In genomic region chr3:36678216-36679013, GRCh38 we compare ENCODE assay signal across 19 cellular contexts.
DNase-seq lines count a peak whose midpoint lies in the region; ATAC-seq and TF ChIP-seq lines count a peak whose summit lies in the region.
"Had no signal": no experiment of that assay in that cellular context is flagged by ENCODE, and none has a peak within 500 bp of the region (broad histone marks: within the 10 kb centered on the region; RNA-seq: fewer than 3 reads in every experiment).

No MANE protein-coding gene starts in this region.

- no peak for ATAC-seq in GM19023 (IDR thresholded peaks at IDR 0.05; ENCODE audit: unreplicated experiment)
- no peak for ATAC-seq in stimulated activated effector memory CD8-positive, alpha-beta T cell treated with anti-CD3 and anti-CD28 coated beads, Interleukin-12 subunit alpha, Interleukin-12 subunit beta, amount 100 ng/mL, for 72 hours
- ATAC-seq: right lobe of liver had no signal

- H3K4me3 ChIP-seq in mammary epithelial cell (replicated peaks in 1 of 3; ENCODE audit: insufficient read depth in 1 of 3, low read depth in 2 of 3, low read length in 3 of 3) (no peak overlapping the region), tibial nerve (no peak overlapping the region)
- H3K4me3 ChIP-seq: ascending aorta, right lobe of liver had no signal

- TF ChIP-seq CTCF in Calu3 (IDR thresholded peaks at IDR 0.05; ENCODE audit: unreplicated experiment) (no peak), mammary epithelial cell (conservative IDR thresholded peaks at IDR 0.05 in 1 of 2, IDR thresholded peaks at IDR 0.05 in 1 of 2; ENCODE audit: extremely low read depth in 1 of 2, insufficient read depth in 1 of 2, low read depth in 1 of 2, low read length in 2 of 2) (no peak), type B pancreatic cell (conservative IDR thresholded peaks at IDR 0.05) (no peak), tibial nerve (IDR thresholded peaks at IDR 0.05) (no peak)

- H3K4me1 Mint-ChIP-seq in Calu3 (ENCODE audit: low read depth, unreplicated experiment): peaks cover 43% of the 10 kb centered on the region
- no peaks in the 10 kb centered on the region for H3K4me1 Mint-ChIP-seq in type B pancreatic cell (ENCODE audit: unreplicated experiment)
- no peaks in the 10 kb centered on the region for H3K4me1 Mint-ChIP-seq in stimulated activated effector memory CD8-positive, alpha-beta T cell treated with anti-CD3 and anti-CD28 coated beads, Interleukin-12 subunit alpha, Interleukin-12 subunit beta, amount 100 ng/mL, for 72 hours
- H3K4me1 Mint-ChIP-seq: mesothelial cell of epicardium had no signal

- no peak for TF ChIP-seq EP300 in tibial nerve (IDR thresholded peaks at IDR 0.05)

- TF ChIP-seq POLR2A in tibial nerve (IDR thresholded peaks at IDR 0.05): no peak

- peaks cover 9% of the 10 kb centered on the region for H3K9me3 ChIP-seq in mammary epithelial cell (replicated peaks; ENCODE audit: insufficient read depth, low read length)
- peaks cover 0 to 51% (median 9%) of the 10 kb centered on the region in 4 donors for H3K9me3 ChIP-seq in tibial nerve
- H3K9me3 ChIP-seq: right lobe of liver had no signal

- DNase-seq in Calu3 (no peak), M059J (ENCODE audit: low read depth) (peak; percentile 61), mammary epithelial cell (peak; percentile 67), kidney tubule cell (ENCODE audit: low spot score) (peak; percentile 91), type B pancreatic cell (ENCODE audit: extremely low spot score, unreplicated experiment) (no peak), tibial nerve (ENCODE audit: low spot score in 2 of 2) (no peak)
- DNase-seq in stimulated activated effector memory CD8-positive, alpha-beta T cell treated with anti-CD3 and anti-CD28 coated beads, Interleukin-12 subunit alpha, Interleukin-12 subunit beta, amount 100 ng/mL, for 72 hours (ENCODE audit: low spot score in 2 of 2): no peak
- DNase-seq: activated CD4-positive, alpha-beta T cell treated with anti-CD3 and anti-CD28 coated beads for 1 hour; DMS153; islet precursor cell; Kasumi-1; NCI-H1436; NCI-H2171 treated with DMSO at 0.1 percent for 48 hours; right lobe of liver; stimulated activated CD4-positive, alpha-beta T cell treated with anti-CD3 and anti-CD28 coated beads, Interleukin-2, amount 100 ng/mL, for 48 hours had no signal

- dilution Hi-C loops in mammary epithelial cell (cut with HindIII; ENCODE audit: low sequenced_read_pairs): loop anchor here (5.0 kb wide), 1 partner anchor 86 kb away; no protein-coding TSS in a partner anchor

- H3K36me3 Mint-ChIP-seq in Calu3 (ENCODE audit: insufficient read depth, unreplicated experiment) (peaks cover 20% of the 10 kb centered on the region), type B pancreatic cell (no peaks in the 10 kb centered on the region)
- no peaks in the 10 kb centered on the region for H3K36me3 Mint-ChIP-seq in stimulated activated effector memory CD8-positive, alpha-beta T cell treated with anti-CD3 and anti-CD28 coated beads, Interleukin-12 subunit alpha, Interleukin-12 subunit beta, amount 100 ng/mL, for 72 hours

- in situ Hi-C loops in mammary epithelial cell (cut with MboI; ENCODE audit: low sequenced_read_pairs in 2 of 2): no loop called here

- H3K27ac ChIP-seq in mammary epithelial cell (ENCODE audit: insufficient read depth, low read depth, low read length) (peak overlapping the region; percentile 97), tibial nerve (no peak overlapping the region)
- H3K27ac ChIP-seq: ascending aorta, right lobe of liver had no signal

- peaks cover 32% of the 10 kb centered on the region for H3K4me1 ChIP-seq in mammary epithelial cell (ENCODE audit: insufficient read depth, low read length)
- no peaks in the 10 kb centered on the region for H3K4me1 ChIP-seq in tibial nerve
- H3K4me1 ChIP-seq: ascending aorta, right lobe of liver had no signal

- CTCF ChIA-PET in Calu3 (lab: Charles Lee): interaction anchor here (1.5 kb wide), 1 partner anchor 15 kb away, joined by 4 read pairs; no protein-coding TSS in a partner anchor
- CTCF ChIA-PET in mammary epithelial cell (lab: Charles Lee; ENCODE audit: low non-redundant PET): interaction anchor here (0.6 kb wide), 2 partner anchors 19 to 141 kb away, joined by 3 to 4 read pairs; no protein-coding TSS in a partner anchor

- 15% methylated on average over 2 of the region's 2 CpGs for WGBS in mammary epithelial cell (ENCODE audit: low coverage, missing lambda C conversion rate)
- WGBS in tibial nerve, 2 donors: 82 to 84% methylated on average over 2 of the region's 2 CpGs

- H3K36me3 ChIP-seq in mammary epithelial cell (ENCODE audit: insufficient read depth, low read length): no peaks in the 10 kb centered on the region
- H3K36me3 ChIP-seq in tibial nerve: no peaks in the 10 kb centered on the region
- H3K36me3 ChIP-seq: ascending aorta, right lobe of liver had no signal

- intact Hi-C loops in Calu3 (cut with micrococcal nuclease; ENCODE audit: unreplicated experiment): no loop called here
- intact Hi-C loops in mammary epithelial cell (cut with micrococcal nuclease): loop anchor here (2.0 kb wide), 1 partner anchor 42 kb away; no protein-coding TSS in a partner anchor

- peak overlapping the region; percentile 65 for H3K9ac ChIP-seq in mammary epithelial cell (ENCODE audit: insufficient read depth, low read length)

- H3K27me3 ChIP-seq in mammary epithelial cell (ENCODE audit: insufficient read depth, low read length) (no peaks in the 10 kb centered on the region), tibial nerve (no peaks in the 10 kb centered on the region)
- H3K27me3 ChIP-seq: ascending aorta, right lobe of liver had no signal

- BruUV-seq in Calu3 (replicated peaks; lab: Mats Ljungman, UMichigan): no TSS peak
- BruUV-seq in mammary epithelial cell (replicated peaks; lab: Mats Ljungman, UMichigan): no TSS peak

- H3K27ac Mint-ChIP-seq in Calu3 (ENCODE audit: unreplicated experiment) (peak overlapping the region; percentile 100), type B pancreatic cell (no peak overlapping the region)
- no peak overlapping the region for H3K27ac Mint-ChIP-seq in stimulated activated effector memory CD8-positive, alpha-beta T cell treated with anti-CD3 and anti-CD28 coated beads, Interleukin-12 subunit alpha, Interleukin-12 subunit beta, amount 100 ng/mL, for 72 hours
- H3K27ac Mint-ChIP-seq: dendritic cell treated with granulocyte-macrophage colony-stimulating factor and Interleukin-4, amounts not matched to agents 40 ng/mL and 50 ng/mL, for 4 days; mesothelial cell of epicardium had no signal

- no peaks in the 10 kb centered on the region for H3K79me2 ChIP-seq in mammary epithelial cell (ENCODE audit: insufficient read depth, low read length)

- no peak overlapping the region for H2AFZ ChIP-seq in mammary epithelial cell (ENCODE audit: low read depth, low read length)

- no peaks in the 10 kb centered on the region for H4K20me1 ChIP-seq in mammary epithelial cell (ENCODE audit: insufficient read depth, low read length)

- H3K9me3 Mint-ChIP-seq in Calu3 (ENCODE audit: low read depth, unreplicated experiment) (peaks cover 6% of the 10 kb centered on the region), type B pancreatic cell (peaks cover 21% of the 10 kb centered on the region)
- H3K9me3 Mint-ChIP-seq in stimulated activated effector memory CD8-positive, alpha-beta T cell treated with anti-CD3 and anti-CD28 coated beads, Interleukin-12 subunit alpha, Interleukin-12 subunit beta, amount 100 ng/mL, for 72 hours: peaks cover 14% of the 10 kb centered on the region

- H3K4me2 ChIP-seq in mammary epithelial cell (ENCODE audit: insufficient read depth, low read depth, low read length): peak overlapping the region; percentile 85

- H3K27me3 Mint-ChIP-seq in Calu3 (ENCODE audit: unreplicated experiment) (no peaks in the 10 kb centered on the region), type B pancreatic cell (no peaks in the 10 kb centered on the region)
- H3K27me3 Mint-ChIP-seq: dendritic cell treated with granulocyte-macrophage colony-stimulating factor and Interleukin-4, amounts not matched to agents 40 ng/mL and 50 ng/mL, for 4 days had no signal

- no peak overlapping the region for H3K4me3 Mint-ChIP-seq in Calu3 (ENCODE audit: low read depth, unreplicated experiment)
- no peak overlapping the region for H3K4me3 Mint-ChIP-seq in type B pancreatic cell
- no peak overlapping the region for H3K4me3 Mint-ChIP-seq in stimulated activated effector memory CD8-positive, alpha-beta T cell treated with anti-CD3 and anti-CD28 coated beads, Interleukin-12 subunit alpha, Interleukin-12 subunit beta, amount 100 ng/mL, for 72 hours
- H3K4me3 Mint-ChIP-seq: dendritic cell treated with granulocyte-macrophage colony-stimulating factor and Interleukin-4, amounts not matched to agents 40 ng/mL and 50 ng/mL, for 4 days; mesothelial cell of epicardium had no signal

Comparison
In these comparisons a context has a peak if more than half of its experiments do, and no peak if none do; other contexts are left out.
1. DNase-seq: peak in M059J (single experiment), mammary epithelial cell (single experiment) and kidney tubule cell (single experiment); none in Calu3 (single experiment), type B pancreatic cell (single experiment), stimulated activated effector memory CD8-positive, alpha-beta T cell treated with anti-CD3 and anti-CD28 coated beads, Interleukin-12 subunit alpha, Interleukin-12 subunit beta, amount 100 ng/mL, for 72 hours (0 of 2) and tibial nerve (0 of 2).